ENCODE assay signal across 2 cellular contexts in genomic region chr10:7486533-7486932, GRCh38.
A peak's percentile ranks its signal among the peaks of the same experiment; 100 is the strongest.
TF ChIP-seq lines count a peak whose summit lies in the region.

No MANE protein-coding gene starts in this region.

TF ChIP-seq in HepG2, 621 proteins besides CTCF, POLR2A, EP300 and RAD21:
- TF ChIP-seq NFE2L2 (IDR thresholded peaks at IDR 0.05; ENCODE audit: low read length) (peak; percentile 72; the same call in 1 of the 2 replicates), MIXL1 (CRISPR knock-in tag; IDR thresholded peaks at IDR 0.05) (no peak), ZSCAN5A (CRISPR knock-in tag; IDR thresholded peaks at IDR 0.05; ENCODE audit: borderline replicate concordance) (no peak)

TF ChIP-seq in IMR-90, 13 proteins besides CTCF, POLR2A, EP300 and RAD21:
- TF ChIP-seq MAFK (IDR thresholded peaks at IDR 0.05; ENCODE audit: low read depth, low read length) (no peak), MAZ (IDR thresholded peaks at IDR 0.05; ENCODE audit: borderline replicate concordance, low read depth, low read length) (no peak), ELK1 (IDR thresholded peaks at IDR 0.05; ENCODE audit: borderline replicate concordance, low read depth, low read length) (no peak), USF2 (IDR thresholded peaks at IDR 0.05; ENCODE audit: low read depth, low read length) (no peak), FOS (IDR thresholded peaks at IDR 0.05; ENCODE audit: low read depth, low read length) (no peak), NFE2L2 (IDR thresholded peaks at IDR 0.05; ENCODE audit: low read depth, low read length) (peak; percentile 46; the same call in 1 of the 2 replicates), MXI1 (IDR thresholded peaks at IDR 0.05; ENCODE audit: borderline replicate concordance, low read depth, low read length) (no peak), RCOR1 (IDR thresholded peaks at IDR 0.05; ENCODE audit: insufficient replicate concordance, low read length) (no peak)
